Comparison of ENCODE assay signal across 24 cellular contexts in genomic region chr9:135043345-135043744, GRCh38. TPM values are rescaled to one million over a fixed set of nuclear protein-coding genes. Genes with fewer than 3 reads are reported as not detected.
"Had no signal": no experiment of that assay in that cellular context is flagged by ENCODE, and none has a peak within 500 bp of the region (broad histone marks: within the 10 kb centered on the region; RNA-seq: fewer than 3 reads in every experiment).

No MANE protein-coding gene starts in this region.

- H3K4me3 ChIP-seq: dorsolateral prefrontal cortex, gastrocnemius medialis, lung, mucosa of descending colon, prostate gland, right atrium auricular region, thoracic aorta, tibial nerve had no signal

- H3K27ac ChIP-seq: dorsolateral prefrontal cortex, epithelial cell of prostate, gastrocnemius medialis, neutrophil, prostate gland, right atrium auricular region, thoracic aorta, tibial nerve had no signal

- H3K9me3 ChIP-seq: gastrocnemius medialis, mucosa of descending colon, neutrophil, prostate gland, right atrium auricular region, thoracic aorta, tibial nerve had no signal

- DNase-seq: cerebellar nuclear complex; effector CD4-positive, alpha-beta T cell; foreskin fibroblast; gastrocnemius medialis; hypothalamus; immature natural killer cell; islet precursor cell; kidney glomerular epithelial cell; left colon; left ventricle myocardium superior; mucosa of descending colon; naive B cell; stimulated activated CD4-positive, alpha-beta T cell treated with anti-CD3 and anti-CD28 coated beads, Interleukin-2, amount 100 ng/mL, for 24 hours; stimulated activated CD4-positive, alpha-beta T cell treated with anti-CD3 and anti-CD28 coated beads, Interleukin-4, amount 100 ng/mL, for 4 hours; stimulated activated naive CD8-positive, alpha-beta T cell treated with anti-CD3 and anti-CD28 coated beads, Interleukin-15, Interleukin-2, amounts not matched to agents 100 U/mL and 50 U/mL, for 24 hours had no signal

- H3K36me3 ChIP-seq: gastrocnemius medialis, neutrophil, prostate gland, right atrium auricular region, thoracic aorta, tibial nerve had no signal

- H3K27me3 ChIP-seq: right atrium auricular region had no signal

- H3K4me1 ChIP-seq: gastrocnemius medialis, prostate gland, right atrium auricular region, tibial nerve had no signal

RNA-seq across cellular contexts. Expression of gene OLFM1, which starts 44.1 kb away (rescaled TPM):
- total RNA-seq: natural killer cell treated with Interleukin-12 subunit alpha and Interleukin-12 subunit beta and Interleukin-15 and Interleukin-18, amount 100 ng/mL, for 72 hours had no signal
- polyA plus RNA-seq: immature natural killer cell had no signal
